In genomic region chr12:44510510-44510909, GRCh38 we compare ENCODE assay signal across 29 cellular contexts.
DNase-seq lines count a peak whose midpoint lies in the region; ATAC-seq, FAIRE-seq and TF ChIP-seq lines count a peak whose summit lies in the region.
"Had no signal": no experiment of that assay in that cellular context is flagged by ENCODE, and none has a peak within 500 bp of the region (broad histone marks: within the 10 kb centered on the region; RNA-seq: fewer than 3 reads in every experiment).

No MANE protein-coding gene starts in this region.

- WGBS in GM12878 (ENCODE audit: insufficient coverage, insufficient replicate concordance, low lambda C conversion rate, missing lambda C conversion rate), result 50% methylated on average over 2 of the region's 2 CpGs

- no peak overlapping the region for H3K4me3 ChIP-seq in GM12878
- H3K4me3 ChIP-seq: adrenal gland, SJCRH30, spleen, suprapubic skin had no signal

- no peak for FAIRE-seq in GM12878 (lab: Jason Lieb, UNC)
- FAIRE-seq: kidney had no signal

- no peak overlapping the region for H2AFZ ChIP-seq in GM12878 (ENCODE audit: control insufficient read depth, low read depth, low read length)

- BruUV-seq in GM12878 (replicated peaks; lab: Mats Ljungman, UMichigan), result no TSS peak

- peak; percentile 25 for DNase-seq in DMS53 (lab: John Stamatoyannopoulos, UW)
- no peak for DNase-seq in DMS53 treated with DMSO at 0.1 percent for 48 hours (lab: John Stamatoyannopoulos, UW; ENCODE audit: unreplicated experiment)
- DNase-seq in LHCN-M2 (ENCODE audit: low read depth), result peak; percentile 6
- no peak for DNase-seq in GM12878 (ENCODE audit: low read depth, low spot score)
- no peak for DNase-seq in type B pancreatic cell (ENCODE audit: extremely low spot score, unreplicated experiment)
- DNase-seq: activated CD4-positive, alpha-beta T cell treated with anti-CD3 and anti-CD28 coated beads, Interleukin-2, amount 50 U/mL, for 48 hours; activated naive CD4-positive, alpha-beta T cell treated with anti-CD3 and anti-CD28 coated beads for 36 hours; adrenal gland; CD8-positive, alpha-beta T cell; kidney; midbrain; NCI-H1092; NCI-H187; NCI-H524 treated with DMSO at 0.1 percent for 48 hours; retina; SJCRH30; spleen; stimulated activated CD4-positive, alpha-beta T cell treated with anti-CD3 and anti-CD28 coated beads, Interleukin-4, amount 100 ng/mL, for 1 hour; T-helper 1 cell had no signal

- no peak for TF ChIP-seq EP300 in GM12878 (IDR thresholded peaks at IDR 0.05; ENCODE audit: borderline replicate concordance in 1 of 2, control insufficient read depth in 1 of 2, low read depth in 2 of 2, low read length in 2 of 2)

- no peak overlapping the region for H3K4me2 ChIP-seq in GM12878 (ENCODE audit: control insufficient read depth, insufficient read depth)

- no peaks in the 10 kb centered on the region for H3K27me3 Mint-ChIP-seq in type B pancreatic cell
- H3K27me3 Mint-ChIP-seq: brain; natural killer cell treated with Interleukin-12 subunit alpha and Interleukin-12 subunit beta and Interleukin-15 and Interleukin-18, amount 100 ng/mL, for 72 hours had no signal

- no peak overlapping the region for H3K27ac Mint-ChIP-seq in type B pancreatic cell
- H3K27ac Mint-ChIP-seq: activated naive CD4-positive, alpha-beta T cell treated with anti-CD3 and anti-CD28 coated beads for 36 hours; activated T-helper 1 cell treated with anti-CD3 and anti-CD28 coated beads, Interleukin-12 subunit alpha, Interleukin-12 subunit beta, Interleukin-2, Interleukin-4 antibody, amounts not matched to agents 30 ng/mL and 10 ng/mL and 1 ng/mL, durations not matched to agents 14 hours and 24 hours and 36 hours; CD8-positive, alpha-beta T cell; natural killer cell treated with Interleukin-12 subunit alpha and Interleukin-12 subunit beta and Interleukin-15 and Interleukin-18, amount 100 ng/mL, for 72 hours had no signal

- H3K4me3 Mint-ChIP-seq in type B pancreatic cell, result no peak overlapping the region
- H3K4me3 Mint-ChIP-seq: activated naive CD4-positive, alpha-beta T cell treated with anti-CD3 and anti-CD28 coated beads for 36 hours; activated T-helper 1 cell treated with anti-CD3 and anti-CD28 coated beads, Interleukin-12 subunit alpha, Interleukin-12 subunit beta, Interleukin-2, Interleukin-4 antibody, amounts not matched to agents 30 ng/mL and 10 ng/mL and 1 ng/mL, durations not matched to agents 14 hours and 24 hours and 36 hours; brain; CD8-positive, alpha-beta T cell; natural killer cell treated with Interleukin-12 subunit alpha and Interleukin-12 subunit beta and Interleukin-15 and Interleukin-18, amount 100 ng/mL, for 72 hours had no signal

- no peaks in the 10 kb centered on the region for H3K27me3 ChIP-seq in GM12878 (replicated peaks in 1 of 2; ENCODE audit: control insufficient read depth in 2 of 2, insufficient read depth in 2 of 2, low read length in 1 of 2)
- H3K27me3 ChIP-seq: adrenal gland, SJCRH30, spleen, suprapubic skin had no signal

- SMC1A ChIA-PET in GM12878 (lab: Charles Lee; ENCODE audit: uncharacterized antibody, unreplicated experiment), result interaction anchor here (0.6 to 3.2 kb wide), 9 partner anchors 9 to 193 kb away, joined by 3 to 17 read pairs (median 4); no protein-coding TSS in a partner anchor

- RAD21 ChIA-PET in GM12878 (lab: Charles Lee; ENCODE audit: unreplicated experiment), result interaction anchor here (0.7 to 3.4 kb wide), 5 partner anchors 9 to 334 kb away, joined by 3 to 21 read pairs (median 3); no protein-coding TSS in a partner anchor

- no peaks in the 10 kb centered on the region for H3K4me1 ChIP-seq in GM12878 (ENCODE audit: control insufficient read depth, insufficient read depth, low read length)
- H3K4me1 ChIP-seq: adrenal gland, SJCRH30, spleen, suprapubic skin had no signal

- H3K9me3 ChIP-seq in GM12878 (replicated peaks; ENCODE audit: control insufficient read depth, insufficient read depth, low read length), result no peaks in the 10 kb centered on the region
- H3K9me3 ChIP-seq: adrenal gland, SJCRH30, spleen, suprapubic skin had no signal

- H3K36me3 ChIP-seq in GM12878 (ENCODE audit: control insufficient read depth in 2 of 2, insufficient read depth in 2 of 2, low read length in 1 of 2), result no peaks in the 10 kb centered on the region
- H3K36me3 ChIP-seq: adrenal gland, SJCRH30, spleen, suprapubic skin had no signal

- TF ChIP-seq RAD21 in GM12878 (IDR thresholded peaks at IDR 0.05; ENCODE audit: insufficient read depth, low read depth, low read length), result peak; percentile 34

- H3K4me1 Mint-ChIP-seq in type B pancreatic cell (ENCODE audit: unreplicated experiment), result peaks cover 21% of the 10 kb centered on the region

- no peak overlapping the region for H3K9ac ChIP-seq in GM12878 (ENCODE audit: control insufficient read depth, insufficient read depth, low read length)

- ATAC-seq in GM12878, result peak; percentile 74
- ATAC-seq in GM19395 (IDR thresholded peaks at IDR 0.05; ENCODE audit: unreplicated experiment), result no peak
- ATAC-seq in HG02798 (IDR thresholded peaks at IDR 0.05; ENCODE audit: poor library complexity, unreplicated experiment), result no peak
- no peak for ATAC-seq in GM21360 (IDR thresholded peaks at IDR 0.05; ENCODE audit: unreplicated experiment)
- ATAC-seq: activated CD4-positive, CD25-positive, alpha-beta regulatory T cell treated with anti-CD3 and anti-CD28 coated beads, Interleukin-2, amount 50 U/mL, for 24 hours; CD8-positive, alpha-beta T cell; natural killer cell treated with Interleukin-12 subunit alpha and Interleukin-12 subunit beta and Interleukin-15 and Interleukin-18, amount 100 ng/mL, for 72 hours had no signal

- no peaks in the 10 kb centered on the region for H4K20me1 ChIP-seq in GM12878 (ENCODE audit: control insufficient read depth, insufficient read depth)

- CTCF ChIA-PET in GM12878 (lab: Yijun Ruan, JAX), result interaction anchor here (0.9 to 3.5 kb wide), 6 partner anchors 13 to 495 kb away, joined by 3 to 12 read pairs (median 5); no protein-coding TSS in a partner anchor

- H3K79me2 ChIP-seq in GM12878 (ENCODE audit: control insufficient read depth, insufficient read depth, low read length), result no peaks in the 10 kb centered on the region

- in situ Hi-C loops in GM12878 (cut with MboI), result no loop called here

- no peaks in the 10 kb centered on the region for H3K9me3 Mint-ChIP-seq in type B pancreatic cell
- H3K9me3 Mint-ChIP-seq: activated naive CD4-positive, alpha-beta T cell treated with anti-CD3 and anti-CD28 coated beads for 36 hours; activated T-helper 1 cell treated with anti-CD3 and anti-CD28 coated beads, Interleukin-12 subunit alpha, Interleukin-12 subunit beta, Interleukin-2, Interleukin-4 antibody, amounts not matched to agents 30 ng/mL and 10 ng/mL and 1 ng/mL, durations not matched to agents 14 hours and 24 hours and 36 hours; brain; CD8-positive, alpha-beta T cell had no signal

- TF ChIP-seq POLR2A in GM12878 (IDR thresholded peaks at IDR 0.05; ENCODE audit: low read depth, low read length), result no peak

- POLR2A ChIA-PET in GM12878 (lab: Charles Lee), result interaction anchor here (1.0 to 1.8 kb wide), 2 partner anchors 20 to 66 kb away, joined by 3 to 5 read pairs; no protein-coding TSS in a partner anchor

- no peak overlapping the region for H3K27ac ChIP-seq in GM12878 (ENCODE audit: control insufficient read depth, insufficient read depth)
- H3K27ac ChIP-seq: 22Rv1, adrenal gland, HL-60, SJCRH30, spleen, suprapubic skin had no signal

- no peak; a peak in 1 of 6 replicates for TF ChIP-seq CTCF in GM12878 (IDR thresholded peaks at IDR 0.05 in 2 of 3, conservative IDR thresholded peaks at IDR 0.05 in 1 of 3; ENCODE audit: control insufficient read depth in 2 of 3, extremely low read depth in 1 of 3, insufficient read depth in 1 of 3, low read depth in 3 of 3, low read length in 3 of 3)
- peak; percentile 51 for TF ChIP-seq CTCF in type B pancreatic cell (conservative IDR thresholded peaks at IDR 0.05)

- no peaks in the 10 kb centered on the region for H3K36me3 Mint-ChIP-seq in type B pancreatic cell
- H3K36me3 Mint-ChIP-seq: brain; natural killer cell treated with Interleukin-12 subunit alpha and Interleukin-12 subunit beta and Interleukin-15 and Interleukin-18, amount 100 ng/mL, for 72 hours had no signal

- intact Hi-C loops in GM12878 (cut with micrococcal nuclease; ENCODE audit: unreplicated experiment), result loop anchor here (10.0 kb wide), 1 partner anchor 496 kb away; no protein-coding TSS in a partner anchor

TF ChIP-seq in GM12878, 131 proteins besides CTCF, POLR2A, EP300 and RAD21:
- TF ChIP-seq IRF5 (IDR thresholded peaks at IDR 0.05; ENCODE audit: borderline replicate concordance), result no peak
- no peak for TF ChIP-seq MXI1 (IDR thresholded peaks at IDR 0.05; ENCODE audit: low read depth, low read length)
- no peak for TF ChIP-seq ZNF622 (IDR thresholded peaks at IDR 0.05)
- no peak for TF ChIP-seq ATF7 (IDR thresholded peaks at IDR 0.05; ENCODE audit: low read depth)
- peak; percentile 21; the same call in 1 of the 2 replicates for TF ChIP-seq SMC3 (IDR thresholded peaks at IDR 0.05; ENCODE audit: borderline replicate concordance, low read length)
TF ChIP-seq in GM12878: peak in this region for 1.

Comparison
In these comparisons a context has a peak if more than half of its experiments do, and no peak if none do; other contexts are left out.
1. DNase-seq: peak in DMS53 (single experiment) and LHCN-M2 (single experiment); none in DMS53 treated with DMSO at 0.1 percent for 48 hours (single experiment), GM12878 (single experiment) and type B pancreatic cell (single experiment).